ENCODE assay signal across 8 cellular contexts in genomic region chr5:179732918-179733763, GRCh38. TPM values are rescaled to one million over a fixed set of nuclear protein-coding genes. Genes with fewer than 3 reads are reported as not detected.
DNase-seq lines count a peak whose midpoint lies in the region; ATAC-seq, FAIRE-seq and TF ChIP-seq lines count a peak whose summit lies in the region.

No MANE protein-coding gene starts in this region.

- in situ Hi-C loops in ACHN (cut with HindIII; ENCODE audit: low pct_ligation_motif_present, low pct_unique_long_range_greater_than_20kb, low sequenced_read_pairs): no loop called here

- FAIRE-seq in GM19239 (lab: Jason Lieb, UNC): no peak

- peak overlapping the region; percentile 81 for H3K4me2 ChIP-seq in OCI-LY1 (ENCODE audit: low read length)

- H3K27ac Mint-ChIP-seq in activated naive CD8-positive, alpha-beta T cell treated with anti-CD3 and anti-CD28 coated beads for 36 hours: peak overlapping the region; percentile 92

- no peaks in the 10 kb centered on the region for H3K27me3 Mint-ChIP-seq in activated naive CD8-positive, alpha-beta T cell treated with anti-CD3 and anti-CD28 coated beads for 36 hours

- WGBS in heart right ventricle, 2 donors: 0 to 1% methylated on average over 75 to 101 of the region's 101 CpGs

- H3K9me3 ChIP-seq in OCI-LY1 (ENCODE audit: low read length) (no peaks in the 10 kb centered on the region), heart right ventricle (no peaks in the 10 kb centered on the region)

- H3K27me3 ChIP-seq in OCI-LY1 (ENCODE audit: insufficient read depth, low read length): no peaks in the 10 kb centered on the region
- no peaks in the 10 kb centered on the region for H3K27me3 ChIP-seq in heart right ventricle

- H3K9me2 ChIP-seq in OCI-LY1 (ENCODE audit: low read depth, low read length): no peaks in the 10 kb centered on the region

- H3K36me3 ChIP-seq in OCI-LY1 (ENCODE audit: insufficient read depth, low read length) (peaks cover 42% of the 10 kb centered on the region), heart right ventricle (peaks cover 0 to 52% (median 18%) of the 10 kb centered on the region in 9 donors)

- H3K9ac ChIP-seq in OCI-LY1 (ENCODE audit: low read length): peak overlapping the region; percentile 77

- no peak overlapping the region for H2AFZ ChIP-seq in OCI-LY1 (ENCODE audit: low read length)

- H3K4me3 ChIP-seq in OCI-LY1 (ENCODE audit: low read depth, low read length, poor library complexity, severe bottlenecking) (peak overlapping the region; percentile 77), heart right ventricle (peak overlapping the region; percentile 60 to 99 (median 74))

- peaks cover 41% of the 10 kb centered on the region for H3K4me1 Mint-ChIP-seq in activated naive CD8-positive, alpha-beta T cell treated with anti-CD3 and anti-CD28 coated beads for 36 hours

- H3F3A ChIP-seq in OCI-LY1 (ENCODE audit: insufficient read depth, low read length): peaks cover 10% of the 10 kb centered on the region

- no peak for TF ChIP-seq CTCF in OCI-LY1 (IDR thresholded peaks at IDR 0.05; ENCODE audit: low read length)
- TF ChIP-seq CTCF in heart right ventricle (IDR thresholded peaks at IDR 0.05): no peak

- peaks cover 28% of the 10 kb centered on the region for H3K4me1 ChIP-seq in OCI-LY1 (ENCODE audit: insufficient read depth, low read length, severe bottlenecking)
- H3K4me1 ChIP-seq in heart right ventricle: peaks cover 8 to 60% (median 46%) of the 10 kb centered on the region in 9 donors

- H4K20me1 ChIP-seq in OCI-LY1 (ENCODE audit: insufficient read depth, low read length): no peaks in the 10 kb centered on the region

- H3K9me3 Mint-ChIP-seq in activated naive CD8-positive, alpha-beta T cell treated with anti-CD3 and anti-CD28 coated beads for 36 hours: no peaks in the 10 kb centered on the region

- H3K4me3 Mint-ChIP-seq in activated naive CD8-positive, alpha-beta T cell treated with anti-CD3 and anti-CD28 coated beads for 36 hours: peak overlapping the region; percentile 95

- intact Hi-C loops in heart right ventricle (cut with DNase I): loop anchor here in 4 of 10 donors (1.0 to 5.0 kb wide), 4 partner anchors 34 to 36 kb away; partner anchors contain the start of gene CANX (in 3 of the 4)

- H3K79me2 ChIP-seq in OCI-LY1 (ENCODE audit: insufficient read depth, low read length): peaks cover 49% of the 10 kb centered on the region

- H3K36me3 Mint-ChIP-seq in activated naive CD8-positive, alpha-beta T cell treated with anti-CD3 and anti-CD28 coated beads for 36 hours: peaks cover 30% of the 10 kb centered on the region

- DNase-seq in ACHN (peak; percentile 35), heart right ventricle (peak; percentile 23 to 34), pons (ENCODE audit: low spot score) (peak; percentile 45), GM19239 (ENCODE audit: insufficient read length, low spot score) (no peak)
- DNase-seq in activated naive CD8-positive, alpha-beta T cell treated with anti-CD3 and anti-CD28 coated beads for 36 hours: peak; percentile 59

- ATAC-seq in GM18499 (IDR thresholded peaks at IDR 0.05; ENCODE audit: insufficient read depth, unreplicated experiment) (peak; percentile 4), HG02943 (IDR thresholded peaks at IDR 0.05; ENCODE audit: low read depth, unreplicated experiment) (peak; percentile 24), heart right ventricle (peak in 7 of 8 donors; percentile 1 to 78 (median 32))

- H3K27ac ChIP-seq in OCI-LY1 (ENCODE audit: low read depth, low read length, poor library complexity, severe bottlenecking) (no peak overlapping the region), heart right ventricle (peak overlapping the region; percentile 82 to 98 (median 96))

RNA-seq across cellular contexts. Expression of gene MAML1, which starts 0.5 kb away (rescaled TPM):
- total RNA-seq in activated naive CD8-positive, alpha-beta T cell treated with anti-CD3 and anti-CD28 coated beads for 36 hours: 10 to 100 TPM; 24.1 to 24.2 TPM
- total RNA-seq in heart right ventricle: 10 to 100 TPM in 9 of 10 donors, 1 to 10 TPM in 1; 10.0 to 15.3 (median 12.5) TPM
- polyA plus RNA-seq in heart right ventricle: 1 to 10 TPM; 5.5 to 9.4 TPM

RNA-seq across cellular contexts. Expression of gene CANX, which starts 34.4 kb away (rescaled TPM):
- total RNA-seq in activated naive CD8-positive, alpha-beta T cell treated with anti-CD3 and anti-CD28 coated beads for 36 hours: 100 to 1,000 TPM; 535 to 571 TPM
- 100 to 1,000 TPM; 372 to 659 (median 492) TPM for total RNA-seq in heart right ventricle
- 100 to 1,000 TPM in 1 of 2 donors, 10 to 100 TPM in 1; 90.9 to 212 TPM for polyA plus RNA-seq in heart right ventricle

RNA-seq across cellular contexts. Expression of gene CBY3, which starts 52.3 kb away (rescaled TPM):
- 1 to 10 TPM in 1 of 2 experiments, under 1 TPM in 1; 0.68 to 1.1 TPM for total RNA-seq in activated naive CD8-positive, alpha-beta T cell treated with anti-CD3 and anti-CD28 coated beads for 36 hours
- not detected for total RNA-seq in heart right ventricle
- polyA plus RNA-seq in heart right ventricle: under 1 TPM in 1 of 2 donors, not detected in 1; 0.06 TPM
